In genomic region chr4:70880739-70881138, GRCh38 we compare ENCODE assay signal across 3 cellular contexts.
TF ChIP-seq lines count a peak whose summit lies in the region.

No MANE protein-coding gene starts in this region.

TF ChIP-seq in HepG2, 621 proteins besides CTCF, POLR2A, EP300 and RAD21:
- TF ChIP-seq ZBTB20 (CRISPR knock-in tag; IDR thresholded peaks at IDR 0.05; ENCODE audit: borderline replicate concordance, low read depth) (no peak), MAFF (IDR thresholded peaks at IDR 0.05; ENCODE audit: low read depth, low read length) (peak; percentile 90), MAFK (conservative IDR thresholded peaks at IDR 0.05 in 1 of 2, IDR thresholded peaks at IDR 0.05 in 1 of 2; ENCODE audit: low read length in 2 of 2) (peak; percentile 84 to 95)

TF ChIP-seq in K562, 482 proteins besides CTCF, POLR2A, EP300 and RAD21 (continues in another document):
- TF ChIP-seq MAFF (IDR thresholded peaks at IDR 0.05; ENCODE audit: low read length) (peak; percentile 86), TRIM24 (IDR thresholded peaks at IDR 0.05) (no peak), MAFG (tag; conservative IDR thresholded peaks at IDR 0.05) (peak; percentile 80), ZNF449 (CRISPR knock-in tag; IDR thresholded peaks at IDR 0.05) (no peak), MGA (IDR thresholded peaks at IDR 0.05) (no peak), ZNF316 (IDR thresholded peaks at IDR 0.05) (peak; percentile 96), C11orf30 (IDR thresholded peaks at IDR 0.05; ENCODE audit: low read depth) (peak; percentile 88), PTRF (tag; IDR thresholded peaks at IDR 0.05) (no peak), GATA2 (CRISPR knock-in tag; IDR thresholded peaks at IDR 0.05) (no peak), GTF2A2 (tag; IDR thresholded peaks at IDR 0.05) (no peak), HOMEZ (CRISPR knock-in tag; IDR thresholded peaks at IDR 0.05) (no peak)

TF ChIP-seq in H1, 55 proteins besides CTCF, POLR2A, EP300 and RAD21:
- TF ChIP-seq GTF2F1 (IDR thresholded peaks at IDR 0.05; ENCODE audit: borderline replicate concordance, low read depth, low read length) = no peak
- 0 out of 2 replicates have a peak, but pooled peaks have one; percentile 41 for TF ChIP-seq MAFK (IDR thresholded peaks at IDR 0.05; ENCODE audit: low read depth, low read length)
TF ChIP-seq in H1: peak in this region for 1.
